ENCODE assay signal across 8 cellular contexts in the genomic region with DNA sequence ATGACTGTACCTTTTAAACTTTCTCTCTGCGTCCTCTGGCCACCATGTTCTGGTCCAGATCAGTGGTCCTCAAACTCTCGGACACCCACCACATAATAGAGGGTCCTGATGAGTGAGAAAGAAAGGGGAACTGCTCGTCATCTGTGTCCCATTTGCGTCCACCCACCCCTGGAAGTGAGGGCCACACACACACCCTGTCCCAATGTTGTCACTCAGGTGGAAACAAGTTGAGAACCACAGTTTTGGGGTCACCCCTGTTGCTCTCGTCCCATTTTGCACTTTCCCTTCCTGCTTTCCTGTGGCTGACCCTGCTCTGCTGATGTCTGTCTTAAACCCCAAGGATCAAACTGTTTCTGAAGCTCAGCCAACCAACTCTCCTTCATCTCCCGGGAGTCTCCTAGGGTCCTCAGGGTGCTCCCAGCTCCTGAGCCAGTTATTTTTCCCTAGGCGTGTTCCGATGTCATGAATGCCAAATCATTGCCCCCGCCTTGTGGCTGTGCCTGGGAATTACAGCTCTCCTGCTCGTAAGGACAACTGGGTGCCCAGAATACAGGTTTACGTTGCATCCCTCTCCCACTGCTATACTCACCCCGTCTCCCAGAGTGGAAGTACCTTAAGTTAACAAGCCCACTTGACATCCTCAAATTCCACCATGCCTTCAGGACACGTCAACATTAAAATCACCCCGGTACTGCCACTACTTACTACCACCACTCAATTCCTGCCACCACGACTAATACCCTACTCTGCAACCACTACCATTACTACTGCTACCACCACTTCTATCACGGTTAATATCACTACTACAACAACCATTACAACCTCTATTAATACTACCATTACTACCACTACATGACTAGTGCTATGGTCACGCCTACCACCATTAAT. TPM values are rescaled to one million over a fixed set of nuclear protein-coding genes. Genes with fewer than 3 reads are reported as not detected.
DNase-seq lines count a peak whose midpoint lies in the region; ATAC-seq, FAIRE-seq and TF ChIP-seq lines count a peak whose summit lies in the region.

No MANE protein-coding gene starts in this region.

- no peak overlapping the region for H3K27ac ChIP-seq in GM12878 (ENCODE audit: control insufficient read depth, insufficient read depth)
- peak overlapping the region in 1 of 2 donors; percentile 33 for H3K27ac ChIP-seq in kidney (ENCODE audit: low read depth in 2 of 2, low read length in 2 of 2)
- no peak overlapping the region for H3K27ac ChIP-seq in stomach

- H3K4me2 ChIP-seq in GM12878 (ENCODE audit: control insufficient read depth, insufficient read depth) = peak overlapping the region; percentile 56; the same call in 1 of the 2 replicates

- RAD21 ChIA-PET in GM12878 (lab: Charles Lee; ENCODE audit: unreplicated experiment) = interaction anchor here (0.7 to 3.5 kb wide), 20 partner anchors 12 to 162 kb away, joined by 3 to 40 read pairs (median 5); a partner anchor contains a TSS

- SMC1A ChIA-PET in GM12878 (lab: Charles Lee; ENCODE audit: uncharacterized antibody, unreplicated experiment) = interaction anchor here (0.5 to 12.0 kb wide), 35 partner anchors 8 to 820 kb away, joined by 3 to 167 read pairs (median 4); a partner anchor contains a TSS

- FAIRE-seq in GM12878 (lab: Jason Lieb, UNC) (no peak), kidney (lab: Jason Lieb, UNC) (no peak)

- no peak overlapping the region for H3K4me3 ChIP-seq in GM12878
- H3K4me3 ChIP-seq in kidney (ENCODE audit: low read length in 2 of 2) = no peak overlapping the region
- H3K4me3 ChIP-seq in stomach = no peak overlapping the region

- TF ChIP-seq CTCF in GM12878 (IDR thresholded peaks at IDR 0.05 in 2 of 3, conservative IDR thresholded peaks at IDR 0.05 in 1 of 3; ENCODE audit: control insufficient read depth in 2 of 3, extremely low read depth in 1 of 3, insufficient read depth in 1 of 3, low read depth in 3 of 3, low read length in 3 of 3) = peak; percentile 63 to 79 (median 74)
- TF ChIP-seq CTCF in kidney (IDR thresholded peaks at IDR 0.05; ENCODE audit: borderline replicate concordance, extremely low read depth, insufficient read depth) = peak; percentile 83
- peak in 5 of 7 experiments; percentile 64 to 89 (median 83) for TF ChIP-seq CTCF in stomach (IDR thresholded peaks at IDR 0.05)

- peak; percentile 52 for DNase-seq in COLO829 (ENCODE audit: low spot score)
- peak; percentile 50 for DNase-seq in HT1080 (ENCODE audit: low read depth)
- DNase-seq in OCI-M1 (lab: John Stamatoyannopoulos, UW) = peak; percentile 42
- no peak for DNase-seq in GM12878 (ENCODE audit: low read depth, low spot score)
- no peak for DNase-seq in kidney
- peak; percentile 84 for DNase-seq in stomach

- TF ChIP-seq POLR2A in GM12878 (IDR thresholded peaks at IDR 0.05; ENCODE audit: low read depth, low read length) = no peak
- no peak for TF ChIP-seq POLR2A in stomach (IDR thresholded peaks at IDR 0.05)

- H3K9ac ChIP-seq in GM12878 (ENCODE audit: control insufficient read depth, insufficient read depth, low read length) = no peak overlapping the region
- no peak overlapping the region for H3K9ac ChIP-seq in kidney (ENCODE audit: low read length in 2 of 2)

- ATAC-seq in GM12878 (0 out of 3 replicates have a peak, but pooled peaks have one; percentile 5), GM18511 (IDR thresholded peaks at IDR 0.05; ENCODE audit: unreplicated experiment) (no peak), HG02884 (IDR thresholded peaks at IDR 0.05; ENCODE audit: unreplicated experiment) (no peak)

- no peaks in the 10 kb centered on the region for H3K36me3 ChIP-seq in GM12878 (ENCODE audit: control insufficient read depth in 2 of 2, insufficient read depth in 2 of 2, low read length in 1 of 2)
- no peaks in the 10 kb centered on the region for H3K36me3 ChIP-seq in kidney (ENCODE audit: control insufficient read depth in 1 of 2, insufficient read depth in 2 of 2, low read length in 2 of 2)
- H3K36me3 ChIP-seq in stomach = no peaks in the 10 kb centered on the region

- H3K79me2 ChIP-seq in GM12878 (ENCODE audit: control insufficient read depth, insufficient read depth, low read length) = no peaks in the 10 kb centered on the region

- CTCF ChIA-PET in GM12878 (lab: Yijun Ruan, JAX) = interaction anchor here (0.8 to 5.6 kb wide), 35 partner anchors 8 to 164 kb away, joined by 3 to 79 read pairs (median 6); a partner anchor contains a TSS

- TF ChIP-seq RAD21 in GM12878 (IDR thresholded peaks at IDR 0.05; ENCODE audit: insufficient read depth, low read depth, low read length) = peak; percentile 55

- no peaks in the 10 kb centered on the region for H4K20me1 ChIP-seq in GM12878 (ENCODE audit: control insufficient read depth, insufficient read depth)

- H3K27me3 ChIP-seq in GM12878 (replicated peaks in 1 of 2; ENCODE audit: control insufficient read depth in 2 of 2, insufficient read depth in 2 of 2, low read length in 1 of 2) (no peaks in the 10 kb centered on the region), stomach (no peaks in the 10 kb centered on the region)

- TF ChIP-seq EP300 in GM12878 (IDR thresholded peaks at IDR 0.05; ENCODE audit: borderline replicate concordance in 1 of 2, control insufficient read depth in 1 of 2, low read depth in 2 of 2, low read length in 2 of 2) (no peak; a peak in 1 of 4 replicates), stomach (IDR thresholded peaks at IDR 0.05) (no peak)

- 63% methylated on average over 17 of the region's 17 CpGs for WGBS in GM12878 (ENCODE audit: insufficient coverage, insufficient replicate concordance, low lambda C conversion rate, missing lambda C conversion rate)
- WGBS in stomach, 5 donors = 43 to 54% (median 47%) methylated on average over 16 to 17 of the region's 17 CpGs

- intact Hi-C loops in GM12878 (cut with micrococcal nuclease; ENCODE audit: unreplicated experiment) = loop anchor here (5.0 kb wide), 1 partner anchor 69 kb away; no protein-coding TSS in a partner anchor
- intact Hi-C loops in kidney (cut with DNase I) = no loop called here
- intact Hi-C loops in stomach (cut with DNase I; ENCODE audit: low total_unique reads) = no loop called here

- peaks cover 4% of the 10 kb centered on the region for H3K9me3 ChIP-seq in GM12878 (replicated peaks; ENCODE audit: control insufficient read depth, insufficient read depth, low read length)
- H3K9me3 ChIP-seq in kidney (ENCODE audit: control insufficient read depth in 1 of 2, low read length in 2 of 2) = no peaks in the 10 kb centered on the region
- peaks cover 0 to 9% (median 5%) of the 10 kb centered on the region in 4 donors for H3K9me3 ChIP-seq in stomach

- in situ Hi-C loops in GM12878 (cut with MboI) = no loop called here

- BruUV-seq in GM12878 (replicated peaks; lab: Mats Ljungman, UMichigan) = no TSS peak

- H3K4me1 ChIP-seq in GM12878 (ENCODE audit: control insufficient read depth, insufficient read depth, low read length) = peaks cover 55% of the 10 kb centered on the region
- peaks cover 12 to 14% of the 10 kb centered on the region in 2 donors for H3K4me1 ChIP-seq in kidney (ENCODE audit: control insufficient read depth in 1 of 2, insufficient read depth in 1 of 2, low read depth in 1 of 2, low read length in 2 of 2)
- no peaks in the 10 kb centered on the region for H3K4me1 ChIP-seq in stomach

- POLR2A ChIA-PET in GM12878 (lab: Charles Lee) = interaction anchor here (1.0 to 7.5 kb wide), 3 partner anchors 20 to 163 kb away, joined by 3 to 44 read pairs (median 9); a partner anchor contains a TSS

- H2AFZ ChIP-seq in GM12878 (ENCODE audit: control insufficient read depth, low read depth, low read length) = no peak overlapping the region

TF ChIP-seq in GM12878, 131 proteins besides CTCF, POLR2A, EP300 and RAD21 (continues in another document):
- no peak for TF ChIP-seq EGR1 (IDR thresholded peaks at IDR 0.05; ENCODE audit: borderline replicate concordance in 1 of 2, low read depth in 2 of 2, low read length in 2 of 2)
- TF ChIP-seq SIX5 (IDR thresholded peaks at IDR 0.05; ENCODE audit: low read depth, low read length, severe bottlenecking) = no peak
- TF ChIP-seq, protein P1, sequence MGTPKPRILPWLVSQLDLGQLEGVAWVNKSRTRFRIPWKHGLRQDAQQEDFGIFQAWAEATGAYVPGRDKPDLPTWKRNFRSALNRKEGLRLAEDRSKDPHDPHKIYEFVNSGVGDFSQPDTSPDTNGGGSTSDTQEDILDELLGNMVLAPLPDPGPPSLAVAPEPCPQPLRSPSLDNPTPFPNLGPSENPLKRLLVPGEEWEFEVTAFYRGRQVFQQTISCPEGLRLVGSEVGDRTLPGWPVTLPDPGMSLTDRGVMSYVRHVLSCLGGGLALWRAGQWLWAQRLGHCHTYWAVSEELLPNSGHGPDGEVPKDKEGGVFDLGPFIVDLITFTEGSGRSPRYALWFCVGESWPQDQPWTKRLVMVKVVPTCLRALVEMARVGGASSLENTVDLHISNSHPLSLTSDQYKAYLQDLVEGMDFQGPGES (IDR thresholded peaks at IDR 0.05) = no peak

RNA-seq across cellular contexts. Expression of a gene that starts 26.0 kb away (rescaled TPM):
- not detected in 2 replicates for total RNA-seq in HT1080 (2014; rRNA removed; shearing (Covaris generic))
- polyA plus RNA-seq in HT1080 (2015; cell fraction: cytosol; rRNA removed) = 0.02 and 0.05 TPM in 2 replicates
- polyA plus RNA-seq in HT1080 (2015; cell fraction: nucleus; rRNA removed) = 0.14 TPM in 1 of 2 replicates, not detected in the other
- 6.5 and 7.0 TPM in 2 replicates for total RNA-seq in GM12878 (2013; cell fraction: nucleolus; rRNA removed)
- total RNA-seq in GM12878 (2014; rRNA removed) (0.82 and 0.96 TPM in 2 replicates), GM12878 (2014; rRNA removed; fragmentation: Illumina TruSeq; extraction: Trizol) (0.76 and 0.78 TPM in 2 replicates), GM12878 (2021) (2.6 and 2.7 TPM in 2 replicates), kidney (185 TPM), stomach (10 to 100 TPM in 2 of 5 donors, 1 to 10 TPM in 2, under 1 TPM in 1; 0.58 to 19.2 (median 7.7) TPM)
- polyA plus RNA-seq in GM12878 (2011; ENCODE audit: low read depth) = 1.2 TPM
- polyA plus RNA-seq in GM12878 (2011; rRNA removed) (7.3 and 12.7 TPM in 2 replicates), GM12878 (2014; fragmentation: Illumina TruSeq; extraction: Trizol) (1.6 and 2.2 TPM in 2 replicates), GM12878 (2014; fragmentation: Nextera tagmentation; extraction: Ambion mirVana) (under 1 TPM; 0.51 to 0.93 TPM), GM12878 (2014; rRNA removed) (2.0 and 2.2 TPM in 2 replicates), GM12878 (2016; fragmentation: Nextera tagmentation; extraction: Ambion mirVana) (1 to 10 TPM; 1.6 to 2.3 TPM), kidney (ENCODE audit: insufficient read depth, low read depth, low replicate concordance) (84.1 TPM), stomach (1 to 10 TPM; 4.4 to 7.3 (median 6.7) TPM)
- polyA plus RNA-seq in GM12878 (2011; cell fraction: cytosol; rRNA removed) = 24.6 and 26.0 TPM in 2 replicates
- 33.4 and 44.8 TPM in 2 replicates for polyA plus RNA-seq in GM12878 (2011; cell fraction: nucleus; rRNA removed)
- 1.6 and 2.2 TPM in 2 replicates for polyA plus RNA-seq in GM12878 (2012)
- 16.3 and 30.9 TPM in 2 replicates for polyA minus RNA-seq in GM12878 (2011; rRNA and poly(A)+ RNA removed)
- polyA minus RNA-seq in GM12878 (2011; cell fraction: cytosol; rRNA and poly(A)+ RNA removed) = 8.2 and 9.0 TPM in 2 replicates
- 21.3 and 36.1 TPM in 2 replicates for polyA minus RNA-seq in GM12878 (2011; cell fraction: nucleus; rRNA and poly(A)+ RNA removed)

Comparison
In these comparisons a context has a peak if more than half of its experiments do, and no peak if none do; other contexts are left out.
1. DNase-seq: peak in COLO829 (single experiment), HT1080 (single experiment), OCI-M1 (single experiment) and stomach (single experiment); none in GM12878 (single experiment) and kidney (single experiment).
2. Peak in every context shown above with its lines, with median percentiles within 50 percentile points of each other: CTCF ChIP-seq.